In genomic region chr6:117605169-117605826, GRCh38 we compare ENCODE assay signal across 8 cellular contexts. TPM values are rescaled to one million over a fixed set of nuclear protein-coding genes. Genes with fewer than 3 reads are reported as not detected.
DNase-seq lines count a peak whose midpoint lies in the region; ATAC-seq, FAIRE-seq and TF ChIP-seq lines count a peak whose summit lies in the region.

No MANE protein-coding gene starts in this region.

- peaks cover 20% of the 10 kb centered on the region for H3K79me2 ChIP-seq in DND-41 (ENCODE audit: insufficient read depth, low read length)
- peaks cover 18% of the 10 kb centered on the region for H3K79me2 ChIP-seq in endothelial cell of umbilical vein (ENCODE audit: control insufficient read depth, insufficient read depth, low read length)

- H3K27ac ChIP-seq in DND-41 (ENCODE audit: low read length) (no peak overlapping the region), endothelial cell of umbilical vein (ENCODE audit: insufficient read depth, low read depth, low read length) (no peak overlapping the region)

- TF ChIP-seq CTCF in DND-41 (IDR thresholded peaks at IDR 0.05; ENCODE audit: borderline replicate concordance, extremely low read depth, low read length, poor library complexity, severe bottlenecking) (peak; percentile 89), WTC11 (IDR thresholded peaks at IDR 0.05) (peak; percentile 31; the same call in 1 of the 2 replicates), endothelial cell of umbilical vein (IDR thresholded peaks at IDR 0.05; ENCODE audit: extremely low read depth in 1 of 2, insufficient read depth in 1 of 2, low read depth in 1 of 2, low read length in 2 of 2) (peak; percentile 66 to 67), natural killer cell (IDR thresholded peaks at IDR 0.05) (peak; percentile 70)

- no peak overlapping the region for H3K4me3 ChIP-seq in DND-41 (ENCODE audit: low read depth in 1 of 2, low read length in 2 of 2)
- no peak overlapping the region for H3K4me3 ChIP-seq in endothelial cell of umbilical vein (replicated peaks in 1 of 3; ENCODE audit: insufficient read depth in 1 of 3, low read depth in 1 of 3, low read length in 3 of 3)

- H3K4me2 ChIP-seq in DND-41 (ENCODE audit: insufficient read depth, low read length) (no peak overlapping the region), endothelial cell of umbilical vein (ENCODE audit: insufficient read depth, low read length) (no peak overlapping the region)

- H3K36me3 ChIP-seq in DND-41 (ENCODE audit: insufficient read depth, low read length) = no peaks in the 10 kb centered on the region
- no peaks in the 10 kb centered on the region for H3K36me3 ChIP-seq in endothelial cell of umbilical vein (ENCODE audit: control insufficient read depth in 2 of 2, extremely low read depth in 1 of 2, insufficient read depth in 2 of 2, low read length in 2 of 2)

- dilution Hi-C loops in endothelial cell of umbilical vein (cut with MboI; ENCODE audit: extremely low pct_ligation_motif_present, low sequenced_read_pairs) = no loop called here

- peaks cover 28% of the 10 kb centered on the region for H3K4me1 ChIP-seq in DND-41 (ENCODE audit: insufficient read depth, low read length)
- H3K4me1 ChIP-seq in endothelial cell of umbilical vein (ENCODE audit: control insufficient read depth, extremely low read depth, insufficient read depth, low read length) = peaks cover 11% of the 10 kb centered on the region

- intact Hi-C loops in endothelial cell of umbilical vein (cut with micrococcal nuclease) (loop anchor here (1.0 kb wide), 5 partner anchors 155 to 633 kb away; no protein-coding TSS in a partner anchor), natural killer cell (cut with micrococcal nuclease) (loop anchor here (1.0 to 10.0 kb wide), 3 partner anchors 155 to 1290 kb away; partner anchors contain the start of gene ASF1A)

- H3K9me3 ChIP-seq in DND-41 (ENCODE audit: insufficient read depth, low read length, severe bottlenecking) (no peaks in the 10 kb centered on the region), endothelial cell of umbilical vein (replicated peaks; ENCODE audit: control insufficient read depth, insufficient read depth, low read length) (no peaks in the 10 kb centered on the region)

- H2AFZ ChIP-seq in DND-41 (ENCODE audit: low read depth, low read length) = peak overlapping the region; percentile 53; the same call in 1 of the 2 replicates
- H2AFZ ChIP-seq in endothelial cell of umbilical vein (ENCODE audit: low read depth, low read length) = no peak overlapping the region

- POLR2A ChIA-PET in WTC11 (lab: Charles Lee) = no interaction called here
- POLR2A ChIA-PET in endothelial cell of umbilical vein (lab: Charles Lee) = no interaction called here

- H3K27ac Mint-ChIP-seq in WTC11 (no peak overlapping the region), natural killer cell (no peak overlapping the region)

- H3K4me1 Mint-ChIP-seq in WTC11 = peaks cover 15% of the 10 kb centered on the region
- H3K4me1 Mint-ChIP-seq in natural killer cell = peaks cover 31 to 33% of the 10 kb centered on the region in 2 donors

- peak; percentile 83 for FAIRE-seq in endothelial cell of umbilical vein (lab: Jason Lieb, UNC)

- no peak for TF ChIP-seq POLR2A in endothelial cell of umbilical vein (IDR thresholded peaks at IDR 0.05; ENCODE audit: low read depth, low read length)

- H3K9ac ChIP-seq in DND-41 (ENCODE audit: low read depth, low read length) = no peak overlapping the region
- H3K9ac ChIP-seq in endothelial cell of umbilical vein (replicated peaks; ENCODE audit: extremely low read depth, insufficient read depth, low read length) = no peak overlapping the region

- no TSS peak for BruUV-seq in endothelial cell of umbilical vein (replicated peaks; lab: Mats Ljungman, UMichigan)

- H3K27me3 ChIP-seq in DND-41 (ENCODE audit: insufficient read depth, low read length, poor library complexity) (no peaks in the 10 kb centered on the region), endothelial cell of umbilical vein (ENCODE audit: control insufficient read depth in 2 of 2, insufficient read depth in 2 of 2, low read length in 2 of 2) (peaks cover 2 to 12% of the 10 kb centered on the region in 2 experiments)

- H3K27me3 Mint-ChIP-seq in WTC11 (ENCODE audit: low read depth) (no peaks in the 10 kb centered on the region), natural killer cell (ENCODE audit: low read depth in 2 of 2) (peaks cover 0 to 3% of the 10 kb centered on the region in 2 donors)

- no peaks in the 10 kb centered on the region for H3K9me1 ChIP-seq in endothelial cell of umbilical vein (replicated peaks; ENCODE audit: control insufficient read depth, extremely low read depth, insufficient read depth, low read length)

- CTCF ChIA-PET in WTC11 (lab: Charles Lee) (interaction anchor here (0.9 to 1.8 kb wide), 3 partner anchors 8 to 155 kb away, joined by 3 to 5 read pairs (median 4); no protein-coding TSS in a partner anchor), endothelial cell of umbilical vein (lab: Charles Lee) (interaction anchor here (0.6 to 5.2 kb wide), 11 partner anchors 14 to 263 kb away, joined by 3 to 158 read pairs (median 6); no protein-coding TSS in a partner anchor)

- H4K20me1 ChIP-seq in DND-41 (ENCODE audit: insufficient read depth, low read length) (peaks cover 4% of the 10 kb centered on the region; the same call in 1 of the 2 replicates), endothelial cell of umbilical vein (replicated peaks; ENCODE audit: control insufficient read depth, extremely low read depth, insufficient read depth, low read length) (no peaks in the 10 kb centered on the region)

- ATAC-seq in DND-41 (ENCODE audit: insufficient read depth, low read depth) = peak; percentile 54
- ATAC-seq in GM19438 (IDR thresholded peaks at IDR 0.05; ENCODE audit: low read depth, unreplicated experiment) = peak; percentile 28
- ATAC-seq in HG03354 (IDR thresholded peaks at IDR 0.05; ENCODE audit: poor library complexity, severe bottlenecking, unreplicated experiment) = peak; percentile 50
- ATAC-seq in WTC11 = peak; percentile 55
- peak in 1 of 3 donors; percentile 15 for ATAC-seq in natural killer cell

- no peaks in the 10 kb centered on the region; the same call in 1 of the 2 replicates for H3K36me3 Mint-ChIP-seq in WTC11
- no peaks in the 10 kb centered on the region for H3K36me3 Mint-ChIP-seq in natural killer cell

- H3K9me3 Mint-ChIP-seq in WTC11 (no peaks in the 10 kb centered on the region), natural killer cell (no peaks in the 10 kb centered on the region)

- peak; percentile 64 for DNase-seq in DND-41
- peak; percentile 54 for DNase-seq in NCI-H2196 treated with DMSO at 0.1 percent for 48 hours (lab: John Stamatoyannopoulos, UW; ENCODE audit: unreplicated experiment)
- DNase-seq in WTC11 (ENCODE audit: low spot score) = no peak
- DNase-seq in endothelial cell of umbilical vein (ENCODE audit: low read depth, low spot score) = peak; percentile 78
- no peak for DNase-seq in natural killer cell
- no peak for DNase-seq in T1000 (lab: John Stamatoyannopoulos, UW)

- H3K4me3 Mint-ChIP-seq in WTC11 (no peak overlapping the region), natural killer cell (peak overlapping the region; percentile 52)

TF ChIP-seq in WTC11, 78 proteins besides CTCF, POLR2A, EP300 and RAD21 (continues in another document):
- no peak for TF ChIP-seq RELA (CRISPR knock-in tag; IDR thresholded peaks at IDR 0.05; ENCODE audit: borderline replicate concordance)
- TF ChIP-seq, protein P1, sequence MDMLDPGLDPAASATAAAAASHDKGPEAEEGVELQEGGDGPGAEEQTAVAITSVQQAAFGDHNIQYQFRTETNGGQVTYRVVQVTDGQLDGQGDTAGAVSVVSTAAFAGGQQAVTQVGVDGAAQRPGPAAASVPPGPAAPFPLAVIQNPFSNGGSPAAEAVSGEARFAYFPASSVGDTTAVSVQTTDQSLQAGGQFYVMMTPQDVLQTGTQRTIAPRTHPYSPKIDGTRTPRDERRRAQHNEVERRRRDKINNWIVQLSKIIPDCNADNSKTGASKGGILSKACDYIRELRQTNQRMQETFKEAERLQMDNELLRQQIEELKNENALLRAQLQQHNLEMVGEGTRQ (CRISPR knock-in tag; IDR thresholded peaks at IDR 0.05) = no peak
- no peak for TF ChIP-seq ETV6 (CRISPR knock-in tag; IDR thresholded peaks at IDR 0.05)
- TF ChIP-seq ZNF671 (CRISPR knock-in tag; IDR thresholded peaks at IDR 0.05) = no peak
- TF ChIP-seq ATF3 (CRISPR knock-in tag; conservative IDR thresholded peaks at IDR 0.05) = no peak

TF ChIP-seq in endothelial cell of umbilical vein, 7 proteins besides CTCF, POLR2A, EP300 and RAD21:
- TF ChIP-seq JUN (IDR thresholded peaks at IDR 0.05; ENCODE audit: borderline replicate concordance, insufficient read depth, insufficient read length, low read depth) (no peak), GATA2 (IDR thresholded peaks at IDR 0.05; ENCODE audit: insufficient read depth, insufficient read length, low read depth, low read length) (no peak), EZH2 (IDR thresholded peaks at IDR 0.05; ENCODE audit: borderline replicate concordance, low read depth, low read length, severe bottlenecking) (no peak), POLR2AphosphoS5 (IDR thresholded peaks at IDR 0.05; ENCODE audit: insufficient read depth, low read depth, low read length) (no peak), FOS (IDR thresholded peaks at IDR 0.05; ENCODE audit: borderline replicate concordance, insufficient read depth, low read length) (no peak), MYC (IDR thresholded peaks at IDR 0.05; ENCODE audit: low read depth, low read length) (no peak)
- TF ChIP-seq, protein P2, sequence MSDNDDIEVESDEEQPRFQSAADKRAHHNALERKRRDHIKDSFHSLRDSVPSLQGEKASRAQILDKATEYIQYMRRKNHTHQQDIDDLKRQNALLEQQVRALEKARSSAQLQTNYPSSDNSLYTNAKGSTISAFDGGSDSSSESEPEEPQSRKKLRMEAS (IDR thresholded peaks at IDR 0.05; ENCODE audit: insufficient read depth, insufficient read length) = no peak

RNA-seq across cellular contexts. Expression of gene GOPC, which starts 3.0 kb away (rescaled TPM):
- total RNA-seq in WTC11 (2021) (18.6 to 19.4 TPM (median 18.7 TPM) in 3 replicates), endothelial cell of umbilical vein (21.3 and 22.8 TPM in 2 replicates), natural killer cell (10 to 100 TPM; 17.5 to 27.7 (median 20.4) TPM)
- 5.8 and 7.8 TPM in 2 replicates for polyA plus RNA-seq in endothelial cell of umbilical vein
- polyA plus RNA-seq in endothelial cell of umbilical vein (2011; cell fraction: cytosol; rRNA removed) = 8.9 TPM in 2 replicates
- polyA plus RNA-seq in endothelial cell of umbilical vein (2011; cell fraction: nucleus; rRNA removed) = 16.9 and 23.3 TPM in 2 replicates
- polyA plus RNA-seq in endothelial cell of umbilical vein (2012) = 18.2 and 22.8 TPM in 2 replicates
- polyA minus RNA-seq in endothelial cell of umbilical vein = 10.3 and 11.7 TPM in 2 replicates
- 9.5 TPM for polyA minus RNA-seq in endothelial cell of umbilical vein (2011; cell fraction: cytosol; rRNA and poly(A)+ RNA removed)
- polyA minus RNA-seq in endothelial cell of umbilical vein (2011; cell fraction: nucleus; rRNA and poly(A)+ RNA removed) = 10.5 and 10.6 TPM in 2 replicates

Comparison
In these comparisons a context has a peak if more than half of its experiments do, and no peak if none do; other contexts are left out.
1. DNase-seq: peak in DND-41 (single experiment), NCI-H2196 treated with DMSO at 0.1 percent for 48 hours (single experiment) and endothelial cell of umbilical vein (single experiment); none in WTC11 (single experiment), natural killer cell (single experiment) and T1000 (single experiment).
2. CTCF ChIP-seq: peak in every context shown above with its lines; median percentile 89 in DND-41; 70 in natural killer cell; 66 in endothelial cell of umbilical vein; 31 in WTC11.